In genomic region chr5:88398316-88398715, GRCh38 we compare ENCODE assay signal across 22 cellular contexts.
A peak's percentile ranks its signal among the peaks of the same experiment; 100 is the strongest.
DNase-seq lines count a peak whose midpoint lies in the region; ATAC-seq and TF ChIP-seq lines count a peak whose summit lies in the region.
"Had no signal": no experiment of that assay in that cellular context is flagged by ENCODE, and none has a peak within 500 bp of the region (broad histone marks: within the 10 kb centered on the region; RNA-seq: fewer than 3 reads in every experiment).

No MANE protein-coding gene starts in this region.

- H3K27me3 ChIP-seq in A673 (replicated peaks; ENCODE audit: insufficient read depth, low read depth, low read length, poor library complexity) (no peaks in the 10 kb centered on the region), PC-3 (ENCODE audit: low read length) (no peaks in the 10 kb centered on the region), endodermal cell (ENCODE audit: control insufficient read depth, insufficient read depth, low read length, poor library complexity, severe bottlenecking) (peaks cover 74% of the 10 kb centered on the region)
- H3K27me3 ChIP-seq: adrenal gland, BLaER1, esophagus squamous epithelium had no signal

- no peak overlapping the region for H3K27ac Mint-ChIP-seq in endodermal cell
- peak overlapping the region; percentile 74 for H3K27ac Mint-ChIP-seq in nephron progenitor cell

- peaks cover 28% of the 10 kb centered on the region for H3K4me1 Mint-ChIP-seq in endodermal cell
- peaks cover 43% of the 10 kb centered on the region for H3K4me1 Mint-ChIP-seq in nephron progenitor cell

- TF ChIP-seq CTCF in A673 (conservative IDR thresholded peaks at IDR 0.05; ENCODE audit: low read depth, low read length): no peak
- no peak for TF ChIP-seq CTCF in PC-3 (conservative IDR thresholded peaks at IDR 0.05; ENCODE audit: low read depth, low read length)
- TF ChIP-seq CTCF in endodermal cell (conservative IDR thresholded peaks at IDR 0.05): no peak
- no peak for TF ChIP-seq CTCF in nephron progenitor cell (IDR thresholded peaks at IDR 0.05)

- H3K4me3 Mint-ChIP-seq in endodermal cell (no peak overlapping the region), nephron progenitor cell (peak overlapping the region; percentile 61)

- H3K9me2 ChIP-seq in PC-3 (replicated peaks; ENCODE audit: low read length): no peaks in the 10 kb centered on the region

- no peaks in the 10 kb centered on the region for H3K79me2 ChIP-seq in PC-3 (ENCODE audit: low read length)
- H3K79me2 ChIP-seq: parathyroid adenoma had no signal

- no peak for DNase-seq in A673 (ENCODE audit: low spot score)
- no peak for DNase-seq in PC-3
- no peak for DNase-seq in endodermal cell
- DNase-seq in nephron progenitor cell: no peak
- DNase-seq in HT-29 (ENCODE audit: low spot score): no peak
- DNase-seq in NCI-H2171 treated with DMSO at 0.1 percent for 48 hours (lab: John Stamatoyannopoulos, UW): no peak
- DNase-seq: activated CD8-positive, alpha-beta memory T cell treated with anti-CD3 and anti-CD28 coated beads, Interleukin-2, amount 50 U/mL, for 48 hours; activated effector memory CD4-positive, alpha-beta T cell treated with Interleukin-2 at 50 U/mL for 16 hours; adrenal gland; central memory CD4-positive, alpha-beta T cell; effector CD8-positive, alpha-beta T cell; esophagus squamous epithelium; NCI-H2081; NCI-H510A; stimulated activated naive CD8-positive, alpha-beta T cell treated with anti-CD3 and anti-CD28 coated beads, Interleukin-15, Interleukin-2, amounts not matched to agents 100 U/mL and 50 U/mL, for 24 hours; SW 1271 had no signal

- POLR2A ChIA-PET in A673 (lab: Charles Lee; ENCODE audit: low non-redundant PET) (no interaction called here), PC-3 (lab: Charles Lee; ENCODE audit: unreplicated experiment) (no interaction called here)

- CTCF ChIA-PET in A673 (lab: Charles Lee) (no interaction called here), PC-3 (lab: Charles Lee) (no interaction called here)

- H3K4me1 ChIP-seq in A673 (ENCODE audit: insufficient read depth, low read length, poor library complexity, severe bottlenecking) (no peaks in the 10 kb centered on the region), PC-3 (ENCODE audit: insufficient read depth, low read length) (no peaks in the 10 kb centered on the region), endodermal cell (ENCODE audit: control insufficient read depth, insufficient read depth, low read length) (no peaks in the 10 kb centered on the region)
- H3K4me1 ChIP-seq: adrenal gland, BLaER1, esophagus squamous epithelium, parathyroid adenoma had no signal

- H3K27ac ChIP-seq in A673 (ENCODE audit: low read depth, low read length, poor library complexity, severe bottlenecking) (peak overlapping the region; percentile 27), PC-3 (ENCODE audit: low read length) (no peak overlapping the region), endodermal cell (ENCODE audit: low read depth, low read length) (peak overlapping the region; percentile 100)
- H3K27ac ChIP-seq: adrenal gland, BLaER1, esophagus squamous epithelium, HL-60, parathyroid adenoma had no signal

- ATAC-seq in PC-3: no peak
- no peak for ATAC-seq in HG03175 (IDR thresholded peaks at IDR 0.05; ENCODE audit: unreplicated experiment)
- no peak for ATAC-seq in GM21786 (IDR thresholded peaks at IDR 0.05; ENCODE audit: unreplicated experiment)
- ATAC-seq: HCT116; stimulated activated naive CD8-positive, alpha-beta T cell treated with anti-CD3 and anti-CD28 coated beads, Interleukin-15, Interleukin-2, amounts not matched to agents 100 U/mL and 50 U/mL, for 24 hours had no signal

- H2AFZ ChIP-seq in PC-3 (ENCODE audit: low read length): 0 out of 2 replicates have a peak overlapping the region, but pooled peaks have one; percentile 45

- H3K27me3 Mint-ChIP-seq in endodermal cell (ENCODE audit: insufficient read depth) (peaks cover 55% of the 10 kb centered on the region), nephron progenitor cell (ENCODE audit: low read depth, poor library complexity) (peaks cover 4% of the 10 kb centered on the region)

- no peak overlapping the region for H3K4me2 ChIP-seq in PC-3 (ENCODE audit: low read length)
- H3K4me2 ChIP-seq: BLaER1 had no signal

- BruUV-seq in A673 (replicated peaks; lab: Mats Ljungman, UMichigan) (no TSS peak), PC-3 (replicated peaks; lab: Mats Ljungman, UMichigan) (no TSS peak)

- no peak overlapping the region for H3K9ac ChIP-seq in PC-3 (ENCODE audit: low read length)
- H3K9ac ChIP-seq in endodermal cell (ENCODE audit: extremely low read depth, low read length, poor library complexity, severe bottlenecking): no peak overlapping the region
- H3K9ac ChIP-seq: BLaER1, parathyroid adenoma had no signal

- H4K20me1 ChIP-seq in PC-3 (ENCODE audit: low read length): no peaks in the 10 kb centered on the region
- H4K20me1 ChIP-seq: BLaER1 had no signal

- H3K36me3 Mint-ChIP-seq in endodermal cell (ENCODE audit: low read depth) (no peaks in the 10 kb centered on the region), nephron progenitor cell (ENCODE audit: low read depth) (no peaks in the 10 kb centered on the region)

- no peak overlapping the region for H3K4me3 ChIP-seq in A673 (ENCODE audit: low read depth, low read length, poor library complexity, severe bottlenecking)
- H3K4me3 ChIP-seq in PC-3 (ENCODE audit: low read length): no peak overlapping the region
- H3K4me3 ChIP-seq in endodermal cell (ENCODE audit: low read length): no peak overlapping the region
- H3K4me3 ChIP-seq: adrenal gland, BLaER1 had no signal

- 61% methylated on average over 3 of the region's 4 CpGs; no CpG with 5 or more reads in 1 of the 2 experiments for WGBS in endodermal cell (ENCODE audit: insufficient coverage in 1 of 2, insufficient read length in 1 of 2), 2 experiments

- H3K9me3 Mint-ChIP-seq in endodermal cell (no peaks in the 10 kb centered on the region), nephron progenitor cell (no peaks in the 10 kb centered on the region)

- no peaks in the 10 kb centered on the region for H3F3A ChIP-seq in PC-3 (ENCODE audit: low read length, unreplicated experiment)

- H3K36me3 ChIP-seq in A673 (ENCODE audit: insufficient read depth, low read length, poor library complexity, severe bottlenecking): no peaks in the 10 kb centered on the region
- H3K36me3 ChIP-seq in PC-3 (ENCODE audit: low read depth, low read length): no peaks in the 10 kb centered on the region
- H3K36me3 ChIP-seq in endodermal cell (ENCODE audit: control insufficient read depth, insufficient read depth, low read length): no peaks in the 10 kb centered on the region
- H3K36me3 ChIP-seq: adrenal gland, BLaER1, esophagus squamous epithelium had no signal

- H3K9me3 ChIP-seq in A673 (ENCODE audit: low read depth, low read length, poor library complexity, severe bottlenecking): no peaks in the 10 kb centered on the region
- no peaks in the 10 kb centered on the region for H3K9me3 ChIP-seq in PC-3 (ENCODE audit: low read length)
- no peaks in the 10 kb centered on the region for H3K9me3 ChIP-seq in endodermal cell (ENCODE audit: control insufficient read depth, low read length)
- H3K9me3 ChIP-seq: adrenal gland, BLaER1, esophagus squamous epithelium had no signal

- intact Hi-C loops in A673 (cut with micrococcal nuclease; ENCODE audit: unreplicated experiment) (loop anchor here (5.0 kb wide), 1 partner anchor 274 kb away; no protein-coding TSS in a partner anchor), PC-3 (cut with micrococcal nuclease) (no loop called here)
